ENCODE assay signal across 1 cellular context in the genomic region with DNA sequence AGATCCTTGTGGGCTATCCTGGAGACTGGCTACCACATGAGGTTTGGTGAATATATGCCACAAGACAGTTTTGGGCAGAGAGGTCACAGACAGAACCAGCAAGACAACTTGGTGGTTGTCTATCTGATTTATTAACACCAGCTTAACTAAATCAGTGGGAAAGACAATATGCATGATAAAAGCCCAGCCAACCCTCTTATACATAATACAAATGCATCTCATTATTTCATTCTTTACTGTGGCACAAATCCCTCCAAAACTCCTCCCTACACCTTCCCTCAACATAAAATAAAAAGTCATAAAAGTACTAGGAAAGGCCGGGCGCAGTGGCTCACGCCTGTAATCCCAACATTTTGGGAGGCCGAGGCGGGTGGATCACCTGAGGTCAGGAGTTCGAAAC.
TF ChIP-seq lines count a peak whose summit lies in the region.

No MANE protein-coding gene starts in this region.

TF ChIP-seq in K562, 482 proteins besides CTCF, POLR2A, EP300 and RAD21:
- TF ChIP-seq, protein P1, sequence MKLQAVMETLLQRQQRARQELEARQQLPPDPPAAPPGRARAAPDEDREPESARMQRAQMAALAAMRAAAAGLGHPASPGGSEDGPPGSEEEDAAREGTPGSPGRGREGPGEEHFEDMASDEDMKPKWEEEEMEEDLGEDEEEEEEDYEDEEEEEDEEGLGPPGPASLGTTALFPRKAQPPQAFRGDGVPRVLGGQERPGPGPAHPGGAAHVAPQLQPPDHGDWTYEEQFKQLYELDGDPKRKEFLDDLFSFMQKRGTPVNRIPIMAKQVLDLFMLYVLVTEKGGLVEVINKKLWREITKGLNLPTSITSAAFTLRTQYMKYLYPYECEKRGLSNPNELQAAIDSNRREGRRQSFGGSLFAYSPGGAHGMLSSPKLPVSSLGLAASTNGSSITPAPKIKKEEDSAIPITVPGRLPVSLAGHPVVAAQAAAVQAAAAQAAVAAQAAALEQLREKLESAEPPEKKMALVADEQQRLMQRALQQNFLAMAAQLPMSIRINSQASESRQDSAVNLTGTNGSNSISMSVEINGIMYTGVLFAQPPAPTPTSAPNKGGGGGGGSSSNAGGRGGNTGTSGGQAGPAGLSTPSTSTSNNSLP (IDR thresholded peaks at IDR 0.05; ENCODE audit: borderline replicate concordance, low read depth, low read length), result no peak
- TF ChIP-seq SPI1 (IDR thresholded peaks at IDR 0.05; ENCODE audit: borderline replicate concordance, low read depth, low read length) (no peak), ZZZ3 (IDR thresholded peaks at IDR 0.05) (no peak), CC2D1A (IDR thresholded peaks at IDR 0.05) (no peak), ZFP36 (IDR thresholded peaks at IDR 0.05; ENCODE audit: low read depth, low read length, partially characterized antibody) (no peak), MYNN (IDR thresholded peaks at IDR 0.05) (no peak), MYNN (CRISPR knock-in tag; IDR thresholded peaks at IDR 0.05) (no peak), HOXB6 (CRISPR knock-in tag; IDR thresholded peaks at IDR 0.05; ENCODE audit: borderline replicate concordance) (no peak), MEIS2 (IDR thresholded peaks at IDR 0.05; ENCODE audit: partially characterized antibody) (no peak), HNRNPK (IDR thresholded peaks at IDR 0.05; ENCODE audit: low read depth, low read length, poor library complexity, severe bottlenecking) (no peak), U2AF1 (optimal IDR thresholded peaks at IDR 0.05; ENCODE audit: low read depth, low read length) (no peak), ZNF239 (CRISPR knock-in tag; IDR thresholded peaks at IDR 0.05) (no peak), TSC22D4 (tag; IDR thresholded peaks at IDR 0.05) (no peak)
- TF ChIP-seq, protein P2, sequence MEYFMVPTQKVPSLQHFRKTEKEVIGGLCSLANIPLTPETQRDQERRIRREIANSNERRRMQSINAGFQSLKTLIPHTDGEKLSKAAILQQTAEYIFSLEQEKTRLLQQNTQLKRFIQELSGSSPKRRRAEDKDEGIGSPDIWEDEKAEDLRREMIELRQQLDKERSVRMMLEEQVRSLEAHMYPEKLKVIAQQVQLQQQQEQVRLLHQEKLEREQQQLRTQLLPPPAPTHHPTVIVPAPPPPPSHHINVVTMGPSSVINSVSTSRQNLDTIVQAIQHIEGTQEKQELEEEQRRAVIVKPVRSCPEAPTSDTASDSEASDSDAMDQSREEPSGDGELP (CRISPR knock-in tag; IDR thresholded peaks at IDR 0.05; ENCODE audit: borderline replicate concordance), result no peak
- TF ChIP-seq, protein P3, sequence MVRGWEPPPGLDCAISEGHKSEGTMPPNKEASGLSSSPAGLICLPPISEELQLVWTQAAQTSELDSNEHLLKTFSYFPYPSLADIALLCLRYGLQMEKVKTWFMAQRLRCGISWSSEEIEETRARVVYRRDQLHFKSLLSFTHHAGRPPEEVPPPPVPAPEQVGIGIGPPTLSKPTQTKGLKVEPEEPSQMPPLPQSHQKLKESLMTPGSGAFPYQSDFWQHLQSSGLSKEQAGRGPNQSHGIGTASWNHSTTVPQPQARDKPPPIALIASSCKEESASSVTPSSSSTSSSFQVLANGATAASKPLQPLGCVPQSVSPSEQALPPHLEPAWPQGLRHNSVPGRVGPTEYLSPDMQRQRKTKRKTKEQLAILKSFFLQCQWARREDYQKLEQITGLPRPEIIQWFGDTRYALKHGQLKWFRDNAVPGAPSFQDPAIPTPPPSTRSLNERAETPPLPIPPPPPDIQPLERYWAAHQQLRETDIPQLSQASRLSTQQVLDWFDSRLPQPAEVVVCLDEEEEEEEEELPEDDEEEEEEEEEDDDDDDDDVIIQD (CRISPR knock-in tag; IDR thresholded peaks at IDR 0.05), result no peak
- TF ChIP-seq, protein P4, sequence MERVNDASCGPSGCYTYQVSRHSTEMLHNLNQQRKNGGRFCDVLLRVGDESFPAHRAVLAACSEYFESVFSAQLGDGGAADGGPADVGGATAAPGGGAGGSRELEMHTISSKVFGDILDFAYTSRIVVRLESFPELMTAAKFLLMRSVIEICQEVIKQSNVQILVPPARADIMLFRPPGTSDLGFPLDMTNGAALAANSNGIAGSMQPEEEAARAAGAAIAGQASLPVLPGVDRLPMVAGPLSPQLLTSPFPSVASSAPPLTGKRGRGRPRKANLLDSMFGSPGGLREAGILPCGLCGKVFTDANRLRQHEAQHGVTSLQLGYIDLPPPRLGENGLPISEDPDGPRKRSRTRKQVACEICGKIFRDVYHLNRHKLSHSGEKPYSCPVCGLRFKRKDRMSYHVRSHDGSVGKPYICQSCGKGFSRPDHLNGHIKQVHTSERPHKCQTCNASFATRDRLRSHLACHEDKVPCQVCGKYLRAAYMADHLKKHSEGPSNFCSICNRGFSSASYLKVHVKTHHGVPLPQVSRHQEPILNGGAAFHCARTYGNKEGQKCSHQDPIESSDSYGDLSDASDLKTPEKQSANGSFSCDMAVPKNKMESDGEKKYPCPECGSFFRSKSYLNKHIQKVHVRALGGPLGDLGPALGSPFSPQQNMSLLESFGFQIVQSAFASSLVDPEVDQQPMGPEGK (CRISPR knock-in tag; IDR thresholded peaks at IDR 0.05; ENCODE audit: borderline replicate concordance), result no peak
- TF ChIP-seq, protein P5, sequence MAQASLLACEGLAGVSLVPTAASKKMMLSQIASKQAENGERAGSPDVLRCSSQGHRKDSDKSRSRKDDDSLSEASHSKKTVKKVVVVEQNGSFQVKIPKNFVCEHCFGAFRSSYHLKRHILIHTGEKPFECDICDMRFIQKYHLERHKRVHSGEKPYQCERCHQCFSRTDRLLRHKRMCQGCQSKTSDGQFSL (CRISPR knock-in tag; IDR thresholded peaks at IDR 0.05), result no peak
- TF ChIP-seq, protein P5 (tag; IDR thresholded peaks at IDR 0.05), result no peak
- TF ChIP-seq, protein P6, sequence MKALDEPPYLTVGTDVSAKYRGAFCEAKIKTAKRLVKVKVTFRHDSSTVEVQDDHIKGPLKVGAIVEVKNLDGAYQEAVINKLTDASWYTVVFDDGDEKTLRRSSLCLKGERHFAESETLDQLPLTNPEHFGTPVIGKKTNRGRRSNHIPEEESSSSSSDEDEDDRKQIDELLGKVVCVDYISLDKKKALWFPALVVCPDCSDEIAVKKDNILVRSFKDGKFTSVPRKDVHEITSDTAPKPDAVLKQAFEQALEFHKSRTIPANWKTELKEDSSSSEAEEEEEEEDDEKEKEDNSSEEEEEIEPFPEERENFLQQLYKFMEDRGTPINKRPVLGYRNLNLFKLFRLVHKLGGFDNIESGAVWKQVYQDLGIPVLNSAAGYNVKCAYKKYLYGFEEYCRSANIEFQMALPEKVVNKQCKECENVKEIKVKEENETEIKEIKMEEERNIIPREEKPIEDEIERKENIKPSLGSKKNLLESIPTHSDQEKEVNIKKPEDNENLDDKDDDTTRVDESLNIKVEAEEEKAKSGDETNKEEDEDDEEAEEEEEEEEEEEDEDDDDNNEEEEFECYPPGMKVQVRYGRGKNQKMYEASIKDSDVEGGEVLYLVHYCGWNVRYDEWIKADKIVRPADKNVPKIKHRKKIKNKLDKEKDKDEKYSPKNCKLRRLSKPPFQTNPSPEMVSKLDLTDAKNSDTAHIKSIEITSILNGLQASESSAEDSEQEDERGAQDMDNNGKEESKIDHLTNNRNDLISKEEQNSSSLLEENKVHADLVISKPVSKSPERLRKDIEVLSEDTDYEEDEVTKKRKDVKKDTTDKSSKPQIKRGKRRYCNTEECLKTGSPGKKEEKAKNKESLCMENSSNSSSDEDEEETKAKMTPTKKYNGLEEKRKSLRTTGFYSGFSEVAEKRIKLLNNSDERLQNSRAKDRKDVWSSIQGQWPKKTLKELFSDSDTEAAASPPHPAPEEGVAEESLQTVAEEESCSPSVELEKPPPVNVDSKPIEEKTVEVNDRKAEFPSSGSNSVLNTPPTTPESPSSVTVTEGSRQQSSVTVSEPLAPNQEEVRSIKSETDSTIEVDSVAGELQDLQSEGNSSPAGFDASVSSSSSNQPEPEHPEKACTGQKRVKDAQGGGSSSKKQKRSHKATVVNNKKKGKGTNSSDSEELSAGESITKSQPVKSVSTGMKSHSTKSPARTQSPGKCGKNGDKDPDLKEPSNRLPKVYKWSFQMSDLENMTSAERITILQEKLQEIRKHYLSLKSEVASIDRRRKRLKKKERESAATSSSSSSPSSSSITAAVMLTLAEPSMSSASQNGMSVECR (CRISPR knock-in tag; IDR thresholded peaks at IDR 0.05), result no peak
TF ChIP-seq in K562: peak in this region for 0.
